ENCODE assay signal across 17 cellular contexts in genomic region chr1:215393476-215393875, GRCh38.
DNase-seq lines count a peak whose midpoint lies in the region; TF ChIP-seq lines count a peak whose summit lies in the region.
"Had no signal": no experiment of that assay in that cellular context is flagged by ENCODE, and none has a peak within 500 bp of the region (broad histone marks: within the 10 kb centered on the region; RNA-seq: fewer than 3 reads in every experiment).

No MANE protein-coding gene starts in this region.

- peak; percentile 14 for DNase-seq in LNCaP clone FGC (ENCODE audit: low read depth)
- DNase-seq in dermis blood vessel endothelial cell: peak; percentile 64
- DNase-seq in iris pigment epithelial cell (ENCODE audit: low read depth): peak; percentile 7
- DNase-seq in stimulated activated CD4-positive, alpha-beta T cell treated with anti-CD3 and anti-CD28 coated beads, Interleukin-2, amount 100 ng/mL, for 24 hours: no peak
- DNase-seq in AG20443 (ENCODE audit: low spot score): no peak
- no peak for DNase-seq in NCI-H1048 (lab: John Stamatoyannopoulos, UW)
- DNase-seq: Caco-2; CD4-positive, CD25-positive, alpha-beta regulatory T cell; CD8-positive, alpha-beta T cell; DMS153; DND-41; EL; GDM1; H9 had no signal

- TF ChIP-seq CTCF in LNCaP clone FGC (IDR thresholded peaks at IDR 0.05; ENCODE audit: control insufficient read depth, extremely low read depth, insufficient read depth): no peak

- no peak overlapping the region for H3K4me3 ChIP-seq in LNCaP clone FGC (ENCODE audit: low read depth, low read length)
- H3K4me3 ChIP-seq: BLaER1, GM12878, GM23338 had no signal

Comparison
In these comparisons a context has a peak if more than half of its experiments do, and no peak if none do; other contexts are left out.
1. DNase-seq: peak in LNCaP clone FGC (single experiment), dermis blood vessel endothelial cell (single experiment) and iris pigment epithelial cell (single experiment); none in stimulated activated CD4-positive, alpha-beta T cell treated with anti-CD3 and anti-CD28 coated beads, Interleukin-2, amount 100 ng/mL, for 24 hours (0 of 2), AG20443 (single experiment) and NCI-H1048 (single experiment).